8 cellular contexts compared by ENCODE assay signal in genomic region chr6:157236040-157236725, GRCh38.
A peak's percentile ranks its signal among the peaks of the same experiment; 100 is the strongest.
DNase-seq lines count a peak whose midpoint lies in the region; ATAC-seq and TF ChIP-seq lines count a peak whose summit lies in the region.

No MANE protein-coding gene starts in this region.

- peak; percentile 32 for DNase-seq in stimulated activated CD4-positive, alpha-beta T cell treated with anti-CD3 and anti-CD28 coated beads, Interleukin-15, amount 100 ng/mL, for 24 hours
- no peak for DNase-seq in stimulated activated CD4-positive, alpha-beta T cell treated with anti-CD3 and anti-CD28 coated beads, Interleukin-1b, Interleukin-23, amount 100 ng/mL, for 48 hours
- DNase-seq in central memory CD8-positive, alpha-beta T cell (ENCODE audit: low spot score in 2 of 2), result no peak
- no peak for DNase-seq in lower lobe of right lung
- no peak for DNase-seq in type B pancreatic cell (ENCODE audit: extremely low spot score, unreplicated experiment)
- no peak for DNase-seq in D341Med (ENCODE audit: low spot score)
- no peak for DNase-seq in erythroblast (lab: John Stamatoyannopoulos, UW)

- no peaks in the 10 kb centered on the region for H3K36me3 ChIP-seq in lower lobe of right lung

- intact Hi-C loops in lower lobe of right lung (cut with DNase I), result no loop called here

- no peak for TF ChIP-seq CTCF in lower lobe of right lung (IDR thresholded peaks at IDR 0.05)
- no peak for TF ChIP-seq CTCF in type B pancreatic cell (conservative IDR thresholded peaks at IDR 0.05)

- ATAC-seq in central memory CD8-positive, alpha-beta T cell (replicated peaks; ENCODE audit: extremely low read depth, poor library complexity, severe bottlenecking), result peak; percentile 37
- ATAC-seq in lower lobe of right lung (peak; percentile 65), HG03469 (IDR thresholded peaks at IDR 0.05; ENCODE audit: unreplicated experiment) (no peak)

- H3K36me3 Mint-ChIP-seq in central memory CD8-positive, alpha-beta T cell (ENCODE audit: insufficient read depth), result peaks cover 9% of the 10 kb centered on the region
- no peaks in the 10 kb centered on the region for H3K36me3 Mint-ChIP-seq in type B pancreatic cell

- peaks cover 40% of the 10 kb centered on the region for H3K27me3 Mint-ChIP-seq in central memory CD8-positive, alpha-beta T cell
- peaks cover 56% of the 10 kb centered on the region for H3K27me3 Mint-ChIP-seq in type B pancreatic cell

- peak overlapping the region; percentile 55 for H3K4me3 ChIP-seq in lower lobe of right lung

- H3K4me1 Mint-ChIP-seq in central memory CD8-positive, alpha-beta T cell, result peaks cover 12% of the 10 kb centered on the region
- peaks cover 9% of the 10 kb centered on the region for H3K4me1 Mint-ChIP-seq in type B pancreatic cell (ENCODE audit: unreplicated experiment)

- H3K27ac ChIP-seq in lower lobe of right lung, result peak overlapping the region; percentile 46

- TF ChIP-seq POLR2A in erythroblast (IDR thresholded peaks at IDR 0.05; ENCODE audit: low read length), result no peak

- peaks cover 6% of the 10 kb centered on the region for H3K9me3 Mint-ChIP-seq in central memory CD8-positive, alpha-beta T cell
- no peaks in the 10 kb centered on the region for H3K9me3 Mint-ChIP-seq in type B pancreatic cell

- peaks cover 22% of the 10 kb centered on the region for H3K4me1 ChIP-seq in lower lobe of right lung

- H3K4me3 Mint-ChIP-seq in central memory CD8-positive, alpha-beta T cell, result peak overlapping the region; percentile 92
- H3K4me3 Mint-ChIP-seq in type B pancreatic cell, result peak overlapping the region; percentile 92

- no peaks in the 10 kb centered on the region for H3K9me3 ChIP-seq in lower lobe of right lung

- peak overlapping the region; percentile 78 for H3K27ac Mint-ChIP-seq in central memory CD8-positive, alpha-beta T cell (ENCODE audit: low read depth)
- no peak overlapping the region for H3K27ac Mint-ChIP-seq in type B pancreatic cell

- peaks cover 31% of the 10 kb centered on the region for H3K27me3 ChIP-seq in lower lobe of right lung (ENCODE audit: low read depth)
